In genomic region chr12:50504798-50505385, GRCh38 we compare ENCODE assay signal across 1 cellular context.
TF ChIP-seq lines count a peak whose summit lies in the region.

A gene with protein sequence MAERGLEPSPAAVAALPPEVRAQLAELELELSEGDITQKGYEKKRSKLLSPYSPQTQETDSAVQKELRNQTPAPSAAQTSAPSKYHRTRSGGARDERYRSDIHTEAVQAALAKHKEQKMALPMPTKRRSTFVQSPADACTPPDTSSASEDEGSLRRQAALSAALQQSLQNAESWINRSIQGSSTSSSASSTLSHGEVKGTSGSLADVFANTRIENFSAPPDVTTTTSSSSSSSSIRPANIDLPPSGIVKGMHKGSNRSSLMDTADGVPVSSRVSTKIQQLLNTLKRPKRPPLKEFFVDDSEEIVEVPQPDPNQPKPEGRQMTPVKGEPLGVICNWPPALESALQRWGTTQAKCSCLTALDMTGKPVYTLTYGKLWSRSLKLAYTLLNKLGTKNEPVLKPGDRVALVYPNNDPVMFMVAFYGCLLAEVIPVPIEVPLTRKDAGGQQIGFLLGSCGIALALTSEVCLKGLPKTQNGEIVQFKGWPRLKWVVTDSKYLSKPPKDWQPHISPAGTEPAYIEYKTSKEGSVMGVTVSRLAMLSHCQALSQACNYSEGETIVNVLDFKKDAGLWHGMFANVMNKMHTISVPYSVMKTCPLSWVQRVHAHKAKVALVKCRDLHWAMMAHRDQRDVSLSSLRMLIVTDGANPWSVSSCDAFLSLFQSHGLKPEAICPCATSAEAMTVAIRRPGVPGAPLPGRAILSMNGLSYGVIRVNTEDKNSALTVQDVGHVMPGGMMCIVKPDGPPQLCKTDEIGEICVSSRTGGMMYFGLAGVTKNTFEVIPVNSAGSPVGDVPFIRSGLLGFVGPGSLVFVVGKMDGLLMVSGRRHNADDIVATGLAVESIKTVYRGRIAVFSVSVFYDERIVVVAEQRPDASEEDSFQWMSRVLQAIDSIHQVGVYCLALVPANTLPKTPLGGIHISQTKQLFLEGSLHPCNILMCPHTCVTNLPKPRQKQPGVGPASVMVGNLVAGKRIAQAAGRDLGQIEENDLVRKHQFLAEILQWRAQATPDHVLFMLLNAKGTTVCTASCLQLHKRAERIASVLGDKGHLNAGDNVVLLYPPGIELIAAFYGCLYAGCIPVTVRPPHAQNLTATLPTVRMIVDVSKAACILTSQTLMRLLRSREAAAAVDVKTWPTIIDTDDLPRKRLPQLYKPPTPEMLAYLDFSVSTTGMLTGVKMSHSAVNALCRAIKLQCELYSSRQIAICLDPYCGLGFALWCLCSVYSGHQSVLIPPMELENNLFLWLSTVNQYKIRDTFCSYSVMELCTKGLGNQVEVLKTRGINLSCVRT (N-terminal part only) (plus strand): TSS chr12:50504985. CDS start chr12:50505141, 156 bp downstream.

TF ChIP-seq in HEK293, 187 proteins besides CTCF, POLR2A, EP300 and RAD21 (continued from another document and continues in another):
- peak; percentile 83 for TF ChIP-seq ZNF600 (tag by site-specific recombination; IDR thresholded peaks at IDR 0.05)
- TF ChIP-seq ZNF23 (tag by site-specific recombination; IDR thresholded peaks at IDR 0.05; ENCODE audit: borderline replicate concordance), result no peak
- TF ChIP-seq ZNF544 (tag by site-specific recombination; IDR thresholded peaks at IDR 0.05), result no peak
- no peak for TF ChIP-seq PRDM1 (tag by site-specific recombination; IDR thresholded peaks at IDR 0.05)
- TF ChIP-seq ZNF302 (tag by site-specific recombination; IDR thresholded peaks at IDR 0.05; ENCODE audit: low read depth), result no peak
- peak; percentile 27; the same call in 1 of the 2 replicates for TF ChIP-seq KLF8 (tag by site-specific recombination; IDR thresholded peaks at IDR 0.05)
- no peak for TF ChIP-seq ZNF518A (tag by site-specific recombination; conservative IDR thresholded peaks at IDR 0.05; ENCODE audit: low read depth)
- TF ChIP-seq GFI1B (tag by site-specific recombination; IDR thresholded peaks at IDR 0.05), result no peak
- no peak for TF ChIP-seq ZNF114 (tag by site-specific recombination; IDR thresholded peaks at IDR 0.05)
- 0 out of 2 replicates have a peak, but pooled peaks have one; percentile 32 for TF ChIP-seq ZNF2 (tag by site-specific recombination; IDR thresholded peaks at IDR 0.05)
- TF ChIP-seq OSR2 (tag by site-specific recombination; IDR thresholded peaks at IDR 0.05), result no peak
- TF ChIP-seq KLF1 (tag by site-specific recombination; IDR thresholded peaks at IDR 0.05), result no peak
- TF ChIP-seq ZBTB44 (tag by site-specific recombination; IDR thresholded peaks at IDR 0.05), result no peak
- TF ChIP-seq ZNF433 (tag by site-specific recombination; IDR thresholded peaks at IDR 0.05; ENCODE audit: low read depth), result no peak
- TF ChIP-seq ZNF792 (tag by site-specific recombination; IDR thresholded peaks at IDR 0.05), result no peak
- peak; percentile 96 for TF ChIP-seq ZBTB20 (tag by site-specific recombination; IDR thresholded peaks at IDR 0.05)
- TF ChIP-seq KLF7 (tag by site-specific recombination; IDR thresholded peaks at IDR 0.05; ENCODE audit: borderline replicate concordance), result no peak
- TF ChIP-seq KLF16 (tag by site-specific recombination; IDR thresholded peaks at IDR 0.05), result no peak; the same call in 1 of the 2 replicates
- TF ChIP-seq ZNF292 (tag by site-specific recombination; IDR thresholded peaks at IDR 0.05; ENCODE audit: borderline replicate concordance, low read depth), result no peak
- 0 out of 2 replicates have a peak, but pooled peaks have one; percentile 48 for TF ChIP-seq HIC1 (tag by site-specific recombination; IDR thresholded peaks at IDR 0.05)
- no peak for TF ChIP-seq ZBTB49 (tag by site-specific recombination; IDR thresholded peaks at IDR 0.05; ENCODE audit: low read depth)
- no peak for TF ChIP-seq ZNF354C (tag by site-specific recombination; IDR thresholded peaks at IDR 0.05; ENCODE audit: borderline replicate concordance, low read depth)
- TF ChIP-seq PRDM6 (tag by site-specific recombination; IDR thresholded peaks at IDR 0.05), result no peak
- TF ChIP-seq ZNF394 (tag by site-specific recombination; IDR thresholded peaks at IDR 0.05; ENCODE audit: borderline replicate concordance), result no peak; the same call in 1 of the 2 replicates
- TF ChIP-seq ZNF24 (tag by site-specific recombination; IDR thresholded peaks at IDR 0.05), result peak; percentile 59; the same call in 1 of the 2 replicates
- TF ChIP-seq ZNF416 (tag by site-specific recombination; IDR thresholded peaks at IDR 0.05), result no peak
- no peak for TF ChIP-seq ZNF138 (tag by site-specific recombination; IDR thresholded peaks at IDR 0.05; ENCODE audit: borderline replicate concordance)
- no peak for TF ChIP-seq ZNF146 (tag by site-specific recombination; IDR thresholded peaks at IDR 0.05)
- TF ChIP-seq ZNF449 (tag by site-specific recombination; IDR thresholded peaks at IDR 0.05), result peak; percentile 24; the same call in 1 of the 2 replicates
- TF ChIP-seq ZNF626 (tag by site-specific recombination; IDR thresholded peaks at IDR 0.05), result no peak
- no peak; the same call in 1 of the 2 replicates for TF ChIP-seq ZNF121 (tag by site-specific recombination; IDR thresholded peaks at IDR 0.05)
- peak; percentile 25; the same call in 1 of the 2 replicates for TF ChIP-seq ZNF629 (tag by site-specific recombination; IDR thresholded peaks at IDR 0.05)
- TF ChIP-seq ZNF48 (tag by site-specific recombination; IDR thresholded peaks at IDR 0.05), result no peak
- no peak for TF ChIP-seq ZNF548 (tag by site-specific recombination; IDR thresholded peaks at IDR 0.05)
- no peak for TF ChIP-seq ZNF701 (tag by site-specific recombination; IDR thresholded peaks at IDR 0.05)
- TF ChIP-seq ZNF174 (tag by site-specific recombination; IDR thresholded peaks at IDR 0.05), result no peak
- TF ChIP-seq SP2 (tag by site-specific recombination; IDR thresholded peaks at IDR 0.05), result peak; percentile 20
- TF ChIP-seq ZNF133 (tag by site-specific recombination; IDR thresholded peaks at IDR 0.05), result no peak
- peak; percentile 58; the same call in 1 of the 2 replicates for TF ChIP-seq SP7 (tag by site-specific recombination; IDR thresholded peaks at IDR 0.05)
- TF ChIP-seq INSM2 (tag by site-specific recombination; IDR thresholded peaks at IDR 0.05), result no peak
- TF ChIP-seq GLI4 (tag by site-specific recombination; IDR thresholded peaks at IDR 0.05), result no peak
- no peak for TF ChIP-seq ZNF514 (tag by site-specific recombination; IDR thresholded peaks at IDR 0.05)
